11 cellular contexts compared by ENCODE assay signal in genomic region chr10:74799840-74800239, GRCh38. TPM values are rescaled to one million over a fixed set of nuclear protein-coding genes. Genes with fewer than 3 reads are reported as not detected.
DNase-seq lines count a peak whose midpoint lies in the region; ATAC-seq and TF ChIP-seq lines count a peak whose summit lies in the region.
"Had no signal": no experiment of that assay in that cellular context is flagged by ENCODE, and none has a peak within 500 bp of the region (broad histone marks: within the 10 kb centered on the region; RNA-seq: fewer than 3 reads in every experiment).

No MANE protein-coding gene starts in this region.

- no peaks in the 10 kb centered on the region for H3K36me3 Mint-ChIP-seq in activated naive CD8-positive, alpha-beta T cell treated with anti-CD3 and anti-CD28 coated beads for 36 hours

- H3K27me3 Mint-ChIP-seq in activated naive CD8-positive, alpha-beta T cell treated with anti-CD3 and anti-CD28 coated beads for 36 hours = no peaks in the 10 kb centered on the region

- H3K4me1 Mint-ChIP-seq in activated naive CD8-positive, alpha-beta T cell treated with anti-CD3 and anti-CD28 coated beads for 36 hours = peaks cover 7% of the 10 kb centered on the region

- no peak overlapping the region for H3K4me3 Mint-ChIP-seq in activated naive CD8-positive, alpha-beta T cell treated with anti-CD3 and anti-CD28 coated beads for 36 hours

- ATAC-seq in GM18505 (IDR thresholded peaks at IDR 0.05; ENCODE audit: unreplicated experiment) (no peak), HG03095 (IDR thresholded peaks at IDR 0.05; ENCODE audit: unreplicated experiment) (no peak)

- DNase-seq in DMS79 treated with DMSO at 0.1 percent for 48 hours (lab: John Stamatoyannopoulos, UW) (peak; percentile 37), LHCN-M2 (ENCODE audit: low read depth) (peak; percentile 73), lung microvascular endothelial cell (ENCODE audit: low read depth in 2 of 2) (peak; percentile 96 to 98), activated gamma-delta T cell (lab: John Stamatoyannopoulos, UW) (no peak), epidermal melanocyte (ENCODE audit: insufficient read length, low spot score) (no peak)
- DNase-seq in activated naive CD8-positive, alpha-beta T cell treated with anti-CD3 and anti-CD28 coated beads for 36 hours = peak; percentile 15
- DNase-seq: esophagus squamous epithelium, retina, WERI-Rb-1 had no signal

- H3K27ac Mint-ChIP-seq in activated naive CD8-positive, alpha-beta T cell treated with anti-CD3 and anti-CD28 coated beads for 36 hours = no peak overlapping the region

- peaks cover 2% of the 10 kb centered on the region for H3K9me3 Mint-ChIP-seq in activated naive CD8-positive, alpha-beta T cell treated with anti-CD3 and anti-CD28 coated beads for 36 hours

- no peak for TF ChIP-seq POLR2A in GM18505 (IDR thresholded peaks at IDR 0.05; ENCODE audit: borderline replicate concordance, extremely low read depth, insufficient read depth, insufficient read length)

RNA-seq across cellular contexts. Expression of gene KAT6B, which starts 26.6 kb away (rescaled TPM):
- 9.6 and 11.3 TPM in 2 replicates for total RNA-seq in LHCN-M2 (2014; rRNA removed)
- polyA plus RNA-seq in LHCN-M2 (2012) = 4.1 TPM
- total RNA-seq in activated naive CD8-positive, alpha-beta T cell treated with anti-CD3 and anti-CD28 coated beads for 36 hours = 10 to 100 TPM; 22.2 to 23.4 TPM
- 7.6 and 20.0 TPM in 2 replicates for total RNA-seq in lung microvascular endothelial cell

Comparison
In these comparisons a context has a peak if more than half of its experiments do, and no peak if none do; other contexts are left out.
1. DNase-seq: peak in DMS79 treated with DMSO at 0.1 percent for 48 hours (single experiment), LHCN-M2 (single experiment), activated naive CD8-positive, alpha-beta T cell treated with anti-CD3 and anti-CD28 coated beads for 36 hours (single experiment) and lung microvascular endothelial cell (2 of 2); none in activated gamma-delta T cell (single experiment) and epidermal melanocyte (single experiment).